ENCODE assay signal across 8 cellular contexts in genomic region chr16:56681939-56682702, GRCh38. TPM values are rescaled to one million over a fixed set of nuclear protein-coding genes. Genes with fewer than 3 reads are reported as not detected.
A peak's percentile ranks its signal among the peaks of the same experiment; 100 is the strongest.
DNase-seq lines count a peak whose midpoint lies in the region; ATAC-seq and TF ChIP-seq lines count a peak whose summit lies in the region.

MT1X (plus strand) TSS chr16:56682470; CDS start chr16:56682541, 71 bp downstream.

- peaks cover 17% of the 10 kb centered on the region for H3K27me3 Mint-ChIP-seq in WTC11 (ENCODE audit: low read depth)

- H3K4me3 ChIP-seq in AG04449 (ENCODE audit: low read depth, low read length) = peak within 1 kb of the TSS; percentile 73
- peak within 1 kb of the TSS; percentile 52 to 70 for H3K4me3 ChIP-seq in cardiac fibroblast (replicated peaks in 1 of 2; ENCODE audit: low read depth in 2 of 2, low read length in 2 of 2)

- CTCF ChIA-PET in AG04449 (lab: Yijun Ruan, JAX) = interaction anchor here (4.2 kb wide), 1 partner anchor 20 kb away, joined by 32 read pairs; no protein-coding TSS in a partner anchor
- CTCF ChIA-PET in WTC11 (lab: Charles Lee) = interaction anchor here (0.6 to 2.5 kb wide), 3 partner anchors 19 to 645 kb away, joined by 3 to 26 read pairs (median 4); no protein-coding TSS in a partner anchor

- ATAC-seq in GM18870 (IDR thresholded peaks at IDR 0.05; ENCODE audit: unreplicated experiment) = peak; percentile 79
- ATAC-seq in HG03108 (IDR thresholded peaks at IDR 0.05; ENCODE audit: unreplicated experiment) = peak; percentile 98
- peak; percentile 89 for ATAC-seq in WTC11

- peaks cover 30% of the 10 kb centered on the region for H3K36me3 Mint-ChIP-seq in WTC11

- H3K4me1 Mint-ChIP-seq in WTC11 = peaks cover 42% of the 10 kb centered on the region

- peaks cover 11% of the 10 kb centered on the region for H3K9me3 Mint-ChIP-seq in WTC11

- POLR2A ChIA-PET in AG04449 (lab: Yijun Ruan, JAX) = interaction anchor here (0.7 to 4.6 kb wide), 6 partner anchors 12 to 74 kb away, joined by 3 to 25 read pairs (median 4); partner anchors contain the start of genes MT1E and MT2A
- POLR2A ChIA-PET in WTC11 (lab: Charles Lee) = interaction anchor here (0.7 to 4.4 kb wide), 7 partner anchors 14 to 74 kb away, joined by 4 to 44 read pairs (median 6); partner anchors contain the start of genes MT1E, MT1F, MT1G and MT1H

- TF ChIP-seq CTCF in AG04449 (IDR thresholded peaks at IDR 0.05; ENCODE audit: insufficient read depth, low read length, missing control alignments) (no peak), WTC11 (IDR thresholded peaks at IDR 0.05) (no peak), cardiac fibroblast (IDR thresholded peaks at IDR 0.05; ENCODE audit: low read depth, low read length) (no peak)

- H3K4me3 Mint-ChIP-seq in WTC11 = peak within 1 kb of the TSS; percentile 88

- H3K27ac Mint-ChIP-seq in WTC11 = peak within 1 kb of the TSS; percentile 75

- peak; percentile 10 for DNase-seq in AG04449 (ENCODE audit: low read depth, low spot score)
- peak; percentile 90 for DNase-seq in NCI-H2227 (lab: John Stamatoyannopoulos, UW; ENCODE audit: unreplicated experiment)
- peak; percentile 85 for DNase-seq in WTC11 (ENCODE audit: low spot score)
- peak; percentile 90 to 94 for DNase-seq in cardiac fibroblast (ENCODE audit: low read depth in 2 of 2)
- DNase-seq in iris pigment epithelial cell (ENCODE audit: low read depth) = peak; percentile 85
- peak; percentile 90 for DNase-seq in stimulated activated CD4-positive, alpha-beta T cell treated with anti-CD3 and anti-CD28 coated beads, Interleukin-12 subunit alpha, Interleukin-12 subunit beta, amount 100 ng/mL, for 4 hours

TF ChIP-seq in WTC11, 78 proteins besides CTCF, POLR2A, EP300 and RAD21 (continues in another document):
- TF ChIP-seq SP1 (CRISPR knock-in tag; conservative IDR thresholded peaks at IDR 0.05) (0 out of 2 replicates have a peak, but pooled peaks have one; percentile 48), MAX (CRISPR knock-in tag; IDR thresholded peaks at IDR 0.05) (peak; percentile 70), ARID4B (CRISPR knock-in tag; IDR thresholded peaks at IDR 0.05; ENCODE audit: borderline replicate concordance) (0 out of 2 replicates have a peak, but pooled peaks have one; percentile 25), E2F5 (CRISPR knock-in tag; IDR thresholded peaks at IDR 0.05) (peak; percentile 86; the same call in 1 of the 2 replicates), ETV6 (CRISPR knock-in tag; IDR thresholded peaks at IDR 0.05) (peak; percentile 40; the same call in 1 of the 2 replicates), E2F1 (CRISPR knock-in tag; IDR thresholded peaks at IDR 0.05) (0 out of 2 replicates have a peak, but pooled peaks have one; percentile 11), ZNF232 (CRISPR knock-in tag; IDR thresholded peaks at IDR 0.05) (no peak), CBFB (CRISPR knock-in tag; IDR thresholded peaks at IDR 0.05; ENCODE audit: low read depth) (peak; percentile 35; the same call in 1 of the 2 replicates)
- TF ChIP-seq, protein P1, sequence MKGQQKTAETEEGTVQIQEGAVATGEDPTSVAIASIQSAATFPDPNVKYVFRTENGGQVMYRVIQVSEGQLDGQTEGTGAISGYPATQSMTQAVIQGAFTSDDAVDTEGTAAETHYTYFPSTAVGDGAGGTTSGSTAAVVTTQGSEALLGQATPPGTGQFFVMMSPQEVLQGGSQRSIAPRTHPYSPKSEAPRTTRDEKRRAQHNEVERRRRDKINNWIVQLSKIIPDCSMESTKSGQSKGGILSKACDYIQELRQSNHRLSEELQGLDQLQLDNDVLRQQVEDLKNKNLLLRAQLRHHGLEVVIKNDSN (CRISPR knock-in tag; IDR thresholded peaks at IDR 0.05) = peak; percentile 34; the same call in 1 of the 2 replicates
- TF ChIP-seq, protein P2, sequence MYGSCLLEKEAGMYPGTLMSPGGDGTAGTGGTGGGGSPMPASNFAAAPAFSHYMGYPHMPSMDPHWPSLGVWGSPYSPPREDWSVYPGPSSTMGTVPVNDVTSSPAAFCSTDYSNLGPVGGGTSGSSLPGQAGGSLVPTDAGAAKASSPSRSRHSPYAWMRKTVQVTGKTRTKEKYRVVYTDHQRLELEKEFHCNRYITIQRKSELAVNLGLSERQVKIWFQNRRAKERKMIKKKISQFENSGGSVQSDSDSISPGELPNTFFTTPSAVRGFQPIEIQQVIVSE (CRISPR knock-in tag; IDR thresholded peaks at IDR 0.05; ENCODE audit: borderline replicate concordance) = no peak
- TF ChIP-seq, protein P3, sequence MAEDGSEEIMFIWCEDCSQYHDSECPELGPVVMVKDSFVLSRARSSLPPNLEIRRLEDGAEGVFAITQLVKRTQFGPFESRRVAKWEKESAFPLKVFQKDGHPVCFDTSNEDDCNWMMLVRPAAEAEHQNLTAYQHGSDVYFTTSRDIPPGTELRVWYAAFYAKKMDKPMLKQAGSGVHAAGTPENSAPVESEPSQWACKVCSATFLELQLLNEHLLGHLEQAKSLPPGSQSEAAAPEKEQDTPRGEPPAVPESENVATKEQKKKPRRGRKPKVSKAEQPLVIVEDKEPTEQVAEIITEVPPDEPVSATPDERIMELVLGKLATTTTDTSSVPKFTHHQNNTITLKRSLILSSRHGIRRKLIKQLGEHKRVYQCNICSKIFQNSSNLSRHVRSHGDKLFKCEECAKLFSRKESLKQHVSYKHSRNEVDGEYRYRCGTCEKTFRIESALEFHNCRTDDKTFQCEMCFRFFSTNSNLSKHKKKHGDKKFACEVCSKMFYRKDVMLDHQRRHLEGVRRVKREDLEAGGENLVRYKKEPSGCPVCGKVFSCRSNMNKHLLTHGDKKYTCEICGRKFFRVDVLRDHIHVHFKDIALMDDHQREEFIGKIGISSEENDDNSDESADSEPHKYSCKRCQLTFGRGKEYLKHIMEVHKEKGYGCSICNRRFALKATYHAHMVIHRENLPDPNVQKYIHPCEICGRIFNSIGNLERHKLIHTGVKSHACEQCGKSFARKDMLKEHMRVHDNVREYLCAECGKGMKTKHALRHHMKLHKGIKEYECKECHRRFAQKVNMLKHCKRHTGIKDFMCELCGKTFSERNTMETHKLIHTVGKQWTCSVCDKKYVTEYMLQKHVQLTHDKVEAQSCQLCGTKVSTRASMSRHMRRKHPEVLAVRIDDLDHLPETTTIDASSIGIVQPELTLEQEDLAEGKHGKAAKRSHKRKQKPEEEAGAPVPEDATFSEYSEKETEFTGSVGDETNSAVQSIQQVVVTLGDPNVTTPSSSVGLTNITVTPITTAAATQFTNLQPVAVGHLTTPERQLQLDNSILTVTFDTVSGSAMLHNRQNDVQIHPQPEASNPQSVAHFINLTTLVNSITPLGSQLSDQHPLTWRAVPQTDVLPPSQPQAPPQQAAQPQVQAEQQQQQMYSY (CRISPR knock-in tag; IDR thresholded peaks at IDR 0.05) = peak; percentile 54; the same call in 1 of the 2 replicates

RNA-seq across cellular contexts. Expression of gene MT1X, which starts in this region (rescaled TPM):
- total RNA-seq in WTC11 (2021) = 328 to 466 TPM (median 465 TPM) in 3 replicates

Comparison
In these comparisons a context has a peak if more than half of its experiments do, and no peak if none do; other contexts are left out.
1. Peak in every context shown above with its lines: DNase-seq, ATAC-seq and H3K4me3 ChIP-seq.
2. DNase-seq: peak in every context shown above with its lines; median percentile 92 in cardiac fibroblast; 90 in NCI-H2227; 90 in stimulated activated CD4-positive, alpha-beta T cell treated with anti-CD3 and anti-CD28 coated beads, Interleukin-12 subunit alpha, Interleukin-12 subunit beta, amount 100 ng/mL, for 4 hours; 85 in WTC11; 85 in iris pigment epithelial cell; 10 in AG04449.